In genomic region chr4:108170729-108171540, GRCh38 we compare ENCODE assay signal across 10 cellular contexts. TPM values are rescaled to one million over a fixed set of nuclear protein-coding genes. Genes with fewer than 3 reads are reported as not detected.
DNase-seq lines count a peak whose midpoint lies in the region; ATAC-seq and TF ChIP-seq lines count a peak whose summit lies in the region.
"Had no signal": no experiment of that assay in that cellular context is flagged by ENCODE, and none has a peak within 500 bp of the region (broad histone marks: within the 10 kb centered on the region; RNA-seq: fewer than 3 reads in every experiment).

No MANE protein-coding gene starts in this region.

- no peaks in the 10 kb centered on the region for H3K36me3 ChIP-seq in SJCRH30
- no peaks in the 10 kb centered on the region for H3K36me3 ChIP-seq in ovary

- CTCF ChIA-PET in activated CD8-positive, alpha-beta memory T cell treated with anti-CD3 and anti-CD28 coated beads, Interleukin-2, amount 10 ng/mL, durations not matched to agents 7 days and 5 days (lab: Charles Lee), result interaction anchor here (0.7 to 1.3 kb wide), 2 partner anchors 13 to 141 kb away, joined by 3 to 4 read pairs; no protein-coding TSS in a partner anchor
- CTCF ChIA-PET in activated CD4-positive, alpha-beta memory T cell treated with anti-CD3 and anti-CD28 coated beads for 36 hours (lab: Charles Lee), result interaction anchor here (1.1 to 2.8 kb wide), 5 partner anchors 11 to 152 kb away, joined by 3 to 12 read pairs (median 4); no protein-coding TSS in a partner anchor

- H3K4me3 Mint-ChIP-seq in activated CD8-positive, alpha-beta memory T cell treated with anti-CD3 and anti-CD28 coated beads, Interleukin-2, amount 10 ng/mL, durations not matched to agents 7 days and 5 days, result peak overlapping the region; percentile 60
- peak overlapping the region; percentile 82 for H3K4me3 Mint-ChIP-seq in activated CD4-positive, alpha-beta memory T cell treated with anti-CD3 and anti-CD28 coated beads for 36 hours
- peak overlapping the region; percentile 54 to 93 for H3K4me3 Mint-ChIP-seq in stimulated activated naive B cell treated with anti-CD40 and anti-IgM and Interleukin-4, amounts not matched to agents 10 μg/mL and 1 μg/mL and 100 μg/mL, for 72 hours

- TF ChIP-seq CTCF in ovary (IDR thresholded peaks at IDR 0.05), result no peak

- ATAC-seq in activated CD8-positive, alpha-beta memory T cell treated with anti-CD3 and anti-CD28 coated beads, Interleukin-2, amount 10 ng/mL, durations not matched to agents 7 days and 5 days, result no peak
- no peak for ATAC-seq in stimulated activated naive B cell treated with anti-CD40 and anti-IgM and Interleukin-4, amounts not matched to agents 10 μg/mL and 1 μg/mL and 100 μg/mL, for 72 hours (replicated peaks)

- H3K27me3 Mint-ChIP-seq in activated CD8-positive, alpha-beta memory T cell treated with anti-CD3 and anti-CD28 coated beads, Interleukin-2, amount 10 ng/mL, durations not matched to agents 7 days and 5 days, result peaks cover 71% of the 10 kb centered on the region
- peaks cover 9% of the 10 kb centered on the region for H3K27me3 Mint-ChIP-seq in activated CD4-positive, alpha-beta memory T cell treated with anti-CD3 and anti-CD28 coated beads for 36 hours
- peaks cover 46 to 74% of the 10 kb centered on the region in 2 donors for H3K27me3 Mint-ChIP-seq in stimulated activated naive B cell treated with anti-CD40 and anti-IgM and Interleukin-4, amounts not matched to agents 10 μg/mL and 1 μg/mL and 100 μg/mL, for 72 hours

- no peak for TF ChIP-seq POLR2A in ovary (IDR thresholded peaks at IDR 0.05)

- H3K9me3 Mint-ChIP-seq in activated CD8-positive, alpha-beta memory T cell treated with anti-CD3 and anti-CD28 coated beads, Interleukin-2, amount 10 ng/mL, durations not matched to agents 7 days and 5 days (ENCODE audit: low read depth), result no peaks in the 10 kb centered on the region
- no peaks in the 10 kb centered on the region for H3K9me3 Mint-ChIP-seq in activated CD4-positive, alpha-beta memory T cell treated with anti-CD3 and anti-CD28 coated beads for 36 hours
- H3K9me3 Mint-ChIP-seq in stimulated activated naive B cell treated with anti-CD40 and anti-IgM and Interleukin-4, amounts not matched to agents 10 μg/mL and 1 μg/mL and 100 μg/mL, for 72 hours, result no peaks in the 10 kb centered on the region

- no peak for DNase-seq in activated CD8-positive, alpha-beta memory T cell treated with anti-CD3 and anti-CD28 coated beads, Interleukin-2, amount 10 ng/mL, durations not matched to agents 7 days and 5 days
- DNase-seq in activated CD8-positive, alpha-beta memory T cell treated with anti-CD3 and anti-CD28 coated beads, Interleukin-2, amount 50 U/mL, for 4 hours, result no peak
- no peak for DNase-seq in activated CD4-positive, alpha-beta memory T cell treated with anti-CD3 and anti-CD28 coated beads for 36 hours
- peak; percentile 29 for DNase-seq in fibroblast of peridontal ligament (ENCODE audit: extremely low read depth)
- no peak for DNase-seq in stimulated activated naive B cell treated with anti-CD40 and anti-IgM and Interleukin-4, amounts not matched to agents 10 μg/mL and 1 μg/mL and 100 μg/mL, for 72 hours
- DNase-seq in stimulated activated CD4-positive, alpha-beta T cell treated with anti-CD3 and anti-CD28 coated beads, Interleukin-15, amount 100 ng/mL, for 24 hours, result no peak
- no peak for DNase-seq in SJCRH30
- DNase-seq in ovary, result no peak
- DNase-seq: NCI-H2081 treated with DMSO at 0.1 percent for 48 hours had no signal

- H3K9me3 ChIP-seq in SJCRH30 (replicated peaks) (no peaks in the 10 kb centered on the region), ovary (peaks cover 0 to 8% of the 10 kb centered on the region in 2 donors)
- H3K9me3 ChIP-seq: SK-N-SH had no signal

- H3K4me3 ChIP-seq in SJCRH30 (no peak overlapping the region), ovary (no peak overlapping the region)

- 27 to 31% (median 28%) methylated on average over 17 of the region's 17 CpGs for WGBS in ovary, 3 donors

- H3K27me3 ChIP-seq in SJCRH30 (no peaks in the 10 kb centered on the region), ovary (no peaks in the 10 kb centered on the region)

- H3K27ac Mint-ChIP-seq in activated CD8-positive, alpha-beta memory T cell treated with anti-CD3 and anti-CD28 coated beads, Interleukin-2, amount 10 ng/mL, durations not matched to agents 7 days and 5 days, result peak overlapping the region; percentile 62
- H3K27ac Mint-ChIP-seq in activated CD4-positive, alpha-beta memory T cell treated with anti-CD3 and anti-CD28 coated beads for 36 hours, result peak overlapping the region; percentile 80
- peak overlapping the region; percentile 66 for H3K27ac Mint-ChIP-seq in stimulated activated naive B cell treated with anti-CD40 and anti-IgM and Interleukin-4, amounts not matched to agents 10 μg/mL and 1 μg/mL and 100 μg/mL, for 72 hours

- H3K27ac ChIP-seq in SJCRH30 (no peak overlapping the region), ovary (no peak overlapping the region)

- H3K4me1 ChIP-seq in SJCRH30 (no peaks in the 10 kb centered on the region), ovary (ENCODE audit: insufficient read depth) (peaks cover 15% of the 10 kb centered on the region)

- peaks cover 46% of the 10 kb centered on the region for H3K4me1 Mint-ChIP-seq in activated CD8-positive, alpha-beta memory T cell treated with anti-CD3 and anti-CD28 coated beads, Interleukin-2, amount 10 ng/mL, durations not matched to agents 7 days and 5 days
- peaks cover 38% of the 10 kb centered on the region for H3K4me1 Mint-ChIP-seq in activated CD4-positive, alpha-beta memory T cell treated with anti-CD3 and anti-CD28 coated beads for 36 hours (ENCODE audit: low read depth)
- peaks cover 32 to 62% of the 10 kb centered on the region in 2 donors for H3K4me1 Mint-ChIP-seq in stimulated activated naive B cell treated with anti-CD40 and anti-IgM and Interleukin-4, amounts not matched to agents 10 μg/mL and 1 μg/mL and 100 μg/mL, for 72 hours

- peaks cover 2% of the 10 kb centered on the region for H3K36me3 Mint-ChIP-seq in activated CD8-positive, alpha-beta memory T cell treated with anti-CD3 and anti-CD28 coated beads, Interleukin-2, amount 10 ng/mL, durations not matched to agents 7 days and 5 days
- peaks cover 10% of the 10 kb centered on the region for H3K36me3 Mint-ChIP-seq in activated CD4-positive, alpha-beta memory T cell treated with anti-CD3 and anti-CD28 coated beads for 36 hours
- H3K36me3 Mint-ChIP-seq in stimulated activated naive B cell treated with anti-CD40 and anti-IgM and Interleukin-4, amounts not matched to agents 10 μg/mL and 1 μg/mL and 100 μg/mL, for 72 hours, result no peaks in the 10 kb centered on the region

- POLR2A ChIA-PET in activated CD4-positive, alpha-beta memory T cell treated with anti-CD3 and anti-CD28 coated beads for 36 hours (lab: Charles Lee), result interaction anchor here (0.7 to 1.1 kb wide), 2 partner anchors 181 to 753 kb away, joined by 3 read pairs; partner anchors contain the start of gene HADH

- intact Hi-C loops in activated CD4-positive, alpha-beta memory T cell treated with anti-CD3 and anti-CD28 coated beads for 36 hours (cut with micrococcal nuclease), result loop anchor here (1.0 to 5.0 kb wide), 4 partner anchors 63 to 296 kb away; partner anchors contain the start of gene HADH
- intact Hi-C loops in ovary (cut with DNase I), result no loop called here

- TF ChIP-seq EP300 in ovary (IDR thresholded peaks at IDR 0.05), result no peak

RNA-seq across cellular contexts. Expression of gene LEF1, which starts 2.2 kb away (rescaled TPM):
- total RNA-seq in activated CD8-positive, alpha-beta memory T cell treated with anti-CD3 and anti-CD28 coated beads, Interleukin-2, amount 10 ng/mL, durations not matched to agents 7 days and 5 days, result 10 to 100 TPM; 29.4 to 30.6 TPM
- total RNA-seq in activated CD4-positive, alpha-beta memory T cell treated with anti-CD3 and anti-CD28 coated beads for 36 hours, result 100 to 1,000 TPM; 111 to 122 TPM
- total RNA-seq in SJCRH30 (2014; rRNA removed; shearing (Covaris generic)), result 83.9 and 84.4 TPM in 2 replicates
- 10 to 100 TPM in 1 of 7 donors, 1 to 10 TPM in 6; 1.8 to 30.1 (median 6.0) TPM for total RNA-seq in ovary
- polyA plus RNA-seq in ovary, result 10 to 100 TPM in 1 of 2 donors, 1 to 10 TPM in 1; 5.0 to 18.3 TPM
